ENCODE assay signal across 9 cellular contexts in the genomic region with DNA sequence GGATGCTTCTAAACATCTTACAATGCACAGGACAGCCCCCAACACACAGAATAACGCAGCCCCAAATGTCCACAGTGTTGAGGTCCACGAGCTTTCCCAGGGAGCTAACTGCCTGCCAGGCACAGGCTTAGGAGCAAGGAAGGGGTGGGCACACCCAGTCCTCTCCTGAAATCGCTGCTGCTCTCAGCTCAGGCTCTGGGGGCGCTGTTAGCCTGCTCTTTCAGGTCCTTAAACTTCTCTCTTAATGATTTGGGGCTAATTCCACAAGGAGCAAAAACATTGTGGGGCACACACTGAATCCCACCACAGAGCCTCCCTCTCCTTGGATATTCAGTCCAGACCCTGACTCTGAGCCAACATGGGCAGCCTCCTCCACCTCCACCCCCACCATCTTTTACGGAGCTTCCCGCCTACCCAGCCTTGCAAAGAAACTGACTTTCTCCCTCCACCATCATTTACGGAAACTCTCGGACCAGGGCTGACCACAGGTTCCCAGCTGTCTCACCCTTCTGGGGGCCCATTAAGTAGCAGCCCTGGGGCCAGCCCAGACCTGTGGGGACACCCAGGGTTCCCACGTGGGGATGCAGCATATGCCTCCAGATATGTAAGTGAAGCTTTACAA. TPM values are rescaled to one million over a fixed set of nuclear protein-coding genes. Genes with fewer than 3 reads are reported as not detected.
DNase-seq lines count a peak whose midpoint lies in the region; ATAC-seq and TF ChIP-seq lines count a peak whose summit lies in the region.
"Had no signal": no experiment of that assay in that cellular context is flagged by ENCODE, and none has a peak within 500 bp of the region (broad histone marks: within the 10 kb centered on the region; RNA-seq: fewer than 3 reads in every experiment).

No MANE protein-coding gene starts in this region.

- DNase-seq in COR-L47 (lab: John Stamatoyannopoulos, UW) (peak; percentile 33), H9 (peak; percentile 88), SK-MEL-5 (ENCODE audit: low read depth, low spot score) (peak; percentile 82), endodermal cell (peak; percentile 93), mesenteric fat pad (ENCODE audit: low spot score) (no peak)

- no peak overlapping the region for H3K56ac ChIP-seq in H9 (ENCODE audit: insufficient read length, low read depth, low read length)

- H3K9me3 Mint-ChIP-seq in H9: peaks cover 0 to 8% of the 10 kb centered on the region in 2 experiments; a peak in 2 of 5 replicates
- no peaks in the 10 kb centered on the region for H3K9me3 Mint-ChIP-seq in endodermal cell

- H2BK15ac ChIP-seq in H9 (ENCODE audit: low read depth, low read length): no peak overlapping the region

- H2BK120ac ChIP-seq in H9 (ENCODE audit: low read depth, low read length, poor library complexity, severe bottlenecking): no peak overlapping the region

- no peak overlapping the region for H2BK20ac ChIP-seq in H9 (ENCODE audit: low read depth, low read length, poor library complexity, severe bottlenecking)

- H3K27me3 Mint-ChIP-seq in H9 (ENCODE audit: low read depth) (peaks cover 35% of the 10 kb centered on the region), endodermal cell (ENCODE audit: insufficient read depth) (peaks cover 34% of the 10 kb centered on the region)

- H3K18ac ChIP-seq in H9 (ENCODE audit: insufficient read length, low read depth, low read length): no peak overlapping the region

- in situ Hi-C loops in SK-MEL-5 (cut with HindIII; ENCODE audit: low pct_unique_long_range_greater_than_20kb, low sequenced_read_pairs): no loop called here

- no peak overlapping the region for H2BK5ac ChIP-seq in H9 (ENCODE audit: insufficient read length, low read length)

- H4K91ac ChIP-seq in H9 (ENCODE audit: insufficient read length, low read depth, low read length): no peak overlapping the region

- TF ChIP-seq CTCF in H9 (conservative IDR thresholded peaks at IDR 0.05) (peak; percentile 89), endodermal cell (conservative IDR thresholded peaks at IDR 0.05) (peak; percentile 88), neutrophil (IDR thresholded peaks at IDR 0.05) (peak; percentile 43)

- H3K27me3 ChIP-seq in H9 (ENCODE audit: insufficient read depth, low read length) (no peaks in the 10 kb centered on the region), endodermal cell (ENCODE audit: control insufficient read depth, insufficient read depth, low read length, poor library complexity, severe bottlenecking) (peaks cover 45% of the 10 kb centered on the region), neutrophil (peaks cover 78% of the 10 kb centered on the region)

- WGBS in H9 (ENCODE audit: extremely low coverage, insufficient read length, low lambda C conversion rate): no CpG with 5 or more reads among the region's 9 CpGs
- WGBS in endodermal cell (ENCODE audit: insufficient coverage in 1 of 2, insufficient read length in 1 of 2), 2 experiments: 19 to 53% methylated on average over 5 to 9 of the region's 9 CpGs

- H3K4me3 ChIP-seq in endodermal cell (ENCODE audit: low read length) (no peak overlapping the region), neutrophil (ENCODE audit: low read depth in 1 of 2, low read length in 1 of 2) (peak overlapping the region in 1 of 2 experiments; percentile 55)

- H3K4me1 Mint-ChIP-seq in H9 (peaks cover 4 to 9% of the 10 kb centered on the region in 2 experiments), endodermal cell (peaks cover 1% of the 10 kb centered on the region)

- H3K4me3 Mint-ChIP-seq in H9: no peak overlapping the region
- no peak overlapping the region for H3K4me3 Mint-ChIP-seq in endodermal cell

- no peak for ATAC-seq in HG03045 (IDR thresholded peaks at IDR 0.05; ENCODE audit: unreplicated experiment)
- ATAC-seq in HG03469 (IDR thresholded peaks at IDR 0.05; ENCODE audit: unreplicated experiment): no peak

- no peak overlapping the region for H4K8ac ChIP-seq in H9 (replicated peaks; ENCODE audit: insufficient read length, low read depth, low read length)

- no peaks in the 10 kb centered on the region for H3K79me1 ChIP-seq in H9 (ENCODE audit: insufficient read depth, low read depth, low read length, poor library complexity, severe bottlenecking)

- H3K36me3 ChIP-seq in endodermal cell (ENCODE audit: control insufficient read depth, insufficient read depth, low read length) (no peaks in the 10 kb centered on the region), neutrophil (no peaks in the 10 kb centered on the region)

- no peak overlapping the region for H4K5ac ChIP-seq in H9 (ENCODE audit: insufficient read length, low read depth, low read length)

- H2AFZ ChIP-seq in H9 (ENCODE audit: low read length): no peak overlapping the region

- no peak overlapping the region for H3K4me2 ChIP-seq in H9 (ENCODE audit: insufficient read depth, insufficient read length, low read length)

- H3K23me2 ChIP-seq in H9 (ENCODE audit: insufficient read length, low read depth, low read length, poor library complexity, severe bottlenecking): no peaks in the 10 kb centered on the region

- H3K27ac ChIP-seq in H9 (ENCODE audit: insufficient read length, low read depth, low read length) (no peak overlapping the region), endodermal cell (ENCODE audit: low read depth, low read length) (no peak overlapping the region), neutrophil (no peak overlapping the region)

- H3K9me3 ChIP-seq in H9 (ENCODE audit: control insufficient read depth, low read depth, low read length) (no peaks in the 10 kb centered on the region), endodermal cell (ENCODE audit: control insufficient read depth, low read length) (no peaks in the 10 kb centered on the region), neutrophil (no peaks in the 10 kb centered on the region)

- no peak overlapping the region for H3T11ph ChIP-seq in H9 (ENCODE audit: low read length)

- H3K27ac Mint-ChIP-seq in H9 (no peak overlapping the region), endodermal cell (no peak overlapping the region)

- no peaks in the 10 kb centered on the region for H4K20me1 ChIP-seq in H9 (ENCODE audit: control insufficient read depth, insufficient read depth, insufficient read length)

- no peak overlapping the region for H3K4ac ChIP-seq in H9 (ENCODE audit: low read depth, low read length)

- no peaks in the 10 kb centered on the region for H3K79me2 ChIP-seq in H9 (ENCODE audit: insufficient read depth, low read length)

- no peak overlapping the region for H3K14ac ChIP-seq in H9 (ENCODE audit: insufficient read depth, low read length)

- no peak overlapping the region for H3K23ac ChIP-seq in H9 (ENCODE audit: insufficient read length, low read depth, low read length)

- no peak overlapping the region for H2BK12ac ChIP-seq in H9 (ENCODE audit: insufficient read length, low read depth, low read length)

- H2AK5ac ChIP-seq in H9 (ENCODE audit: insufficient read length, low read length): no peak overlapping the region

- H3K4me1 ChIP-seq in H9 (ENCODE audit: insufficient read depth, low read length) (peaks cover 2% of the 10 kb centered on the region; the same call in 1 of the 2 replicates), endodermal cell (ENCODE audit: control insufficient read depth, insufficient read depth, low read length) (no peaks in the 10 kb centered on the region), neutrophil (ENCODE audit: control insufficient read depth in 1 of 2, insufficient read depth in 1 of 2, low read depth in 1 of 2, low read length in 1 of 2) (peaks cover 26 to 53% of the 10 kb centered on the region in 2 experiments)

- H3K36me3 Mint-ChIP-seq in H9 (ENCODE audit: insufficient read depth in 1 of 3, low read depth in 3 of 3) (no peaks in the 10 kb centered on the region; a peak in 2 of 7 replicates), endodermal cell (ENCODE audit: low read depth) (no peaks in the 10 kb centered on the region)

- no peak overlapping the region for H3K9ac ChIP-seq in H9 (ENCODE audit: extremely low read depth, insufficient read length, low read length)
- no peak overlapping the region for H3K9ac ChIP-seq in endodermal cell (ENCODE audit: extremely low read depth, low read length, poor library complexity, severe bottlenecking)

RNA-seq across cellular contexts. Expression of a gene that starts 1.1 kb away (rescaled TPM):
- total RNA-seq in H9 (2021) (not detected in 2 replicates), endodermal cell (not detected), mesenteric fat pad (not detected)
- not detected in 2 replicates for total RNA-seq in SK-MEL-5 (2014; rRNA removed; shearing (Covaris generic))
- not detected in 2 replicates for polyA plus RNA-seq in SK-MEL-5 (2015; cell fraction: cytosol; rRNA removed)
- not detected in 2 replicates for polyA plus RNA-seq in SK-MEL-5 (2015; cell fraction: nucleus; rRNA removed)
- polyA plus RNA-seq in endodermal cell (2013, experiment 1 of 2): not detected
- not detected for polyA plus RNA-seq in endodermal cell (2013, experiment 2 of 2)
- total RNA-seq: LHCN-M2 had no signal

RNA-seq across cellular contexts. Expression of a gene that starts 20.3 kb away (rescaled TPM):
- total RNA-seq in H9 (2021) (not detected in 2 replicates), endodermal cell (not detected), mesenteric fat pad (4.1 TPM)
- 0.26 TPM in 1 of 2 replicates, not detected in the other for total RNA-seq in SK-MEL-5 (2014; rRNA removed; shearing (Covaris generic))
- 0.15 and 0.89 TPM in 2 replicates for polyA plus RNA-seq in SK-MEL-5 (2015; cell fraction: cytosol; rRNA removed)
- polyA plus RNA-seq in SK-MEL-5 (2015; cell fraction: nucleus; rRNA removed): not detected in 2 replicates
- polyA plus RNA-seq in endodermal cell (2013, experiment 1 of 2): not detected
- polyA plus RNA-seq in endodermal cell (2013, experiment 2 of 2): not detected
- total RNA-seq: LHCN-M2 had no signal

RNA-seq across cellular contexts. Expression of a gene that starts 25.8 kb away (rescaled TPM):
- not detected in 2 replicates for total RNA-seq in H9 (2021)
- total RNA-seq in SK-MEL-5 (2014; rRNA removed; shearing (Covaris generic)): not detected in 2 replicates
- polyA plus RNA-seq in SK-MEL-5 (2015; cell fraction: cytosol; rRNA removed): not detected in 2 replicates
- polyA plus RNA-seq in SK-MEL-5 (2015; cell fraction: nucleus; rRNA removed): not detected in 2 replicates
- total RNA-seq in endodermal cell: not detected
- not detected for polyA plus RNA-seq in endodermal cell (2013, experiment 1 of 2)
- not detected for polyA plus RNA-seq in endodermal cell (2013, experiment 2 of 2)
- not detected for total RNA-seq in mesenteric fat pad
- total RNA-seq: LHCN-M2 had no signal

RNA-seq across cellular contexts. Expression of a gene that starts 35.0 kb away (rescaled TPM):
- total RNA-seq in H9 (2021) (not detected in 2 replicates), endodermal cell (not detected), mesenteric fat pad (1.3 TPM)
- not detected in 2 replicates for total RNA-seq in SK-MEL-5 (2014; rRNA removed; shearing (Covaris generic))
- polyA plus RNA-seq in SK-MEL-5 (2015; cell fraction: cytosol; rRNA removed): not detected in 2 replicates
- not detected in 2 replicates for polyA plus RNA-seq in SK-MEL-5 (2015; cell fraction: nucleus; rRNA removed)
- not detected for polyA plus RNA-seq in endodermal cell (2013, experiment 1 of 2)
- polyA plus RNA-seq in endodermal cell (2013, experiment 2 of 2): not detected
- total RNA-seq: LHCN-M2 had no signal

RNA-seq across cellular contexts. Expression of a gene that starts 57.3 kb away (rescaled TPM):
- not detected in 2 replicates for total RNA-seq in H9 (2021)
- not detected in 2 replicates for total RNA-seq in SK-MEL-5 (2014; rRNA removed; shearing (Covaris generic))
- not detected in 2 replicates for polyA plus RNA-seq in SK-MEL-5 (2015; cell fraction: cytosol; rRNA removed)
- polyA plus RNA-seq in SK-MEL-5 (2015; cell fraction: nucleus; rRNA removed): not detected in 2 replicates
- 1 to 10 TPM in 1 of 2 donors, under 1 TPM in 1; 0.75 to 1.5 TPM for total RNA-seq in endodermal cell
- 0.53 TPM for polyA plus RNA-seq in endodermal cell (2013, experiment 1 of 2)
- polyA plus RNA-seq in endodermal cell (2013, experiment 2 of 2): 0.70 TPM
- 7.3 TPM for total RNA-seq in mesenteric fat pad
- total RNA-seq: LHCN-M2 had no signal
